In genomic region chr22:41408665-41409064, GRCh38 we compare ENCODE assay signal across 17 cellular contexts. TPM values are rescaled to one million over a fixed set of nuclear protein-coding genes. Genes with fewer than 3 reads are reported as not detected.
A peak's percentile ranks its signal among the peaks of the same experiment; 100 is the strongest.
DNase-seq lines count a peak whose midpoint lies in the region; ATAC-seq and TF ChIP-seq lines count a peak whose summit lies in the region.
"Had no signal": no experiment of that assay in that cellular context is flagged by ENCODE, and none has a peak within 500 bp of the region (broad histone marks: within the 10 kb centered on the region; RNA-seq: fewer than 3 reads in every experiment).

No MANE protein-coding gene starts in this region.

- DNase-seq in activated B cell treated with CpG ODN at 0.5 μM for 24 hours (no peak), esophagus squamous epithelium (lab: John Stamatoyannopoulos, UW) (no peak), substantia nigra (lab: John Stamatoyannopoulos, UW) (no peak), COLO668 (lab: John Stamatoyannopoulos, UW; ENCODE audit: unreplicated experiment) (no peak), HFFc6 (no peak), retina (no peak)
- DNase-seq: AML-193; CD4-positive, alpha-beta T cell; DND-41; GOT3; Kasumi-1; NCI-H1105 treated with DMSO at 0.1 percent for 48 hours; NCI-H187; NCI-H69; Right ventricle myocardium superior had no signal

- H4K20me1 ChIP-seq in BLaER1, result no peaks in the 10 kb centered on the region

- TF ChIP-seq CTCF in activated B cell treated with CpG ODN at 0.5 μM for 24 hours (IDR thresholded peaks at IDR 0.05) (no peak), esophagus squamous epithelium (IDR thresholded peaks at IDR 0.05) (no peak), HFFc6 (IDR thresholded peaks at IDR 0.05) (no peak)

- whole genome bisulfite sequencing in esophagus squamous epithelium, 2 donors, result 68 to 90% methylated on average over 8 of the region's 8 CpGs

- H3K36me3 ChIP-seq in BLaER1, result no peaks in the 10 kb centered on the region
- H3K36me3 ChIP-seq in esophagus squamous epithelium, result no peaks in the 10 kb centered on the region

- H3K36me3 Mint-ChIP-seq in activated B cell treated with CpG ODN at 0.5 μM for 24 hours (ENCODE audit: low read depth) (peaks cover 3% of the 10 kb centered on the region), HFFc6 (ENCODE audit: low read depth) (no peaks in the 10 kb centered on the region)

- no peak overlapping the region for H3K27ac ChIP-seq in BLaER1
- peak overlapping the region in 3 of 4 donors; percentile 49 to 100 (median 99) for H3K27ac ChIP-seq in esophagus squamous epithelium
- H3K27ac ChIP-seq in substantia nigra (ENCODE audit: low read depth, low read length, poor library complexity, severe bottlenecking), result peak overlapping the region; percentile 1

- no peak overlapping the region for H3K4me3 ChIP-seq in BLaER1
- H3K4me3 ChIP-seq in esophagus squamous epithelium, result no peak overlapping the region

- H3K27me3 Mint-ChIP-seq in activated B cell treated with CpG ODN at 0.5 μM for 24 hours (no peaks in the 10 kb centered on the region), HFFc6 (ENCODE audit: insufficient read depth) (peaks cover 4% of the 10 kb centered on the region)
- H3K27me3 Mint-ChIP-seq: CD4-positive, alpha-beta T cell had no signal

- H3K9me3 ChIP-seq in BLaER1 (no peaks in the 10 kb centered on the region), esophagus squamous epithelium (no peaks in the 10 kb centered on the region)

- peak overlapping the region; percentile 53 for H3K27ac Mint-ChIP-seq in activated B cell treated with CpG ODN at 0.5 μM for 24 hours
- H3K27ac Mint-ChIP-seq in HFFc6, result no peak overlapping the region
- H3K27ac Mint-ChIP-seq: CD4-positive, alpha-beta T cell had no signal

- H3K4me2 ChIP-seq in BLaER1, result peak overlapping the region; percentile 36

- CTCF ChIA-PET in activated B cell treated with CpG ODN at 0.5 μM for 24 hours (lab: Charles Lee), result interaction anchor here (1.6 to 1.9 kb wide), 2 partner anchors 109 to 118 kb away, joined by 5 to 6 read pairs; no protein-coding TSS in a partner anchor

- POLR2A ChIA-PET in activated B cell treated with CpG ODN at 0.5 μM for 24 hours (lab: Charles Lee), result interaction anchor here (0.6 to 2.4 kb wide), 9 partner anchors 10 to 118 kb away, joined by 3 to 9 read pairs (median 4); partner anchors contain the start of genes ACO2, PHF5A and TEF

- H3K4me1 Mint-ChIP-seq in activated B cell treated with CpG ODN at 0.5 μM for 24 hours (peaks cover 60% of the 10 kb centered on the region), HFFc6 (ENCODE audit: low read depth) (peaks cover 16% of the 10 kb centered on the region)

- no peaks in the 10 kb centered on the region for H3K9me3 Mint-ChIP-seq in activated B cell treated with CpG ODN at 0.5 μM for 24 hours
- no peaks in the 10 kb centered on the region for H3K9me3 Mint-ChIP-seq in HFFc6
- H3K9me3 Mint-ChIP-seq: CD4-positive, alpha-beta T cell had no signal

- no peak overlapping the region for H3K9ac ChIP-seq in BLaER1

- H3K4me1 ChIP-seq in BLaER1 (peaks cover 67% of the 10 kb centered on the region), esophagus squamous epithelium (peaks cover 5 to 51% (median 26%) of the 10 kb centered on the region in 3 donors)

- H3K4me3 Mint-ChIP-seq in activated B cell treated with CpG ODN at 0.5 μM for 24 hours (no peak overlapping the region), HFFc6 (no peak overlapping the region)
- H3K4me3 Mint-ChIP-seq: CD4-positive, alpha-beta T cell had no signal

- intact Hi-C loops in activated B cell treated with CpG ODN at 0.5 μM for 24 hours (cut with micrococcal nuclease), result no loop called here
- intact Hi-C loops in esophagus squamous epithelium (cut with DNase I), result no loop called here

- H3K27me3 ChIP-seq in BLaER1 (no peaks in the 10 kb centered on the region), esophagus squamous epithelium (no peaks in the 10 kb centered on the region)

- no peak for TF ChIP-seq POLR2A in esophagus squamous epithelium (IDR thresholded peaks at IDR 0.05)

- ATAC-seq in activated B cell treated with CpG ODN at 0.5 μM for 24 hours (ENCODE audit: low read depth), result no peak
- ATAC-seq: Panc1 had no signal

RNA-seq across cellular contexts. Expression of gene TEF, which starts 26.9 kb away (rescaled TPM):
- 5.1 and 5.2 TPM in 2 replicates for total RNA-seq in activated B cell treated with CpG ODN at 0.5 μM for 24 hours
- total RNA-seq in esophagus squamous epithelium, result 10 to 100 TPM in 2 of 4 donors, 1 to 10 TPM in 2; 3.0 to 17.4 (median 9.7) TPM
- 10 to 100 TPM in 2 of 6 experiments, 1 to 10 TPM in 4; 7.4 to 10.6 (median 9.4) TPM for total RNA-seq in HFFc6 (2021; fragmentation: NEBNext Ultra II Directional; extraction: Animal tissue kit (Norgen Biotek cat#: 25700))

RNA-seq across cellular contexts. Expression of gene TOB2, which starts 37.9 kb away (rescaled TPM):
- total RNA-seq in activated B cell treated with CpG ODN at 0.5 μM for 24 hours (53.7 and 60.3 TPM in 2 replicates), esophagus squamous epithelium (10 to 100 TPM; 15.7 to 30.5 (median 21.0) TPM)
- 10 to 100 TPM; 49.2 to 54.9 (median 51.9) TPM for total RNA-seq in HFFc6 (2021; fragmentation: NEBNext Ultra II Directional; extraction: Animal tissue kit (Norgen Biotek cat#: 25700))

RNA-seq across cellular contexts. Expression of gene PHF5A, which starts 59.8 kb away (rescaled TPM):
- total RNA-seq in activated B cell treated with CpG ODN at 0.5 μM for 24 hours (47.4 and 54.0 TPM in 2 replicates), esophagus squamous epithelium (10 to 100 TPM; 21.5 to 47.3 (median 41.5) TPM)
- 10 to 100 TPM; 40.0 to 58.4 (median 55.3) TPM for total RNA-seq in HFFc6 (2021; fragmentation: NEBNext Ultra II Directional; extraction: Animal tissue kit (Norgen Biotek cat#: 25700))
